Comparison of ENCODE assay signal across 8 cellular contexts in the genomic region with DNA sequence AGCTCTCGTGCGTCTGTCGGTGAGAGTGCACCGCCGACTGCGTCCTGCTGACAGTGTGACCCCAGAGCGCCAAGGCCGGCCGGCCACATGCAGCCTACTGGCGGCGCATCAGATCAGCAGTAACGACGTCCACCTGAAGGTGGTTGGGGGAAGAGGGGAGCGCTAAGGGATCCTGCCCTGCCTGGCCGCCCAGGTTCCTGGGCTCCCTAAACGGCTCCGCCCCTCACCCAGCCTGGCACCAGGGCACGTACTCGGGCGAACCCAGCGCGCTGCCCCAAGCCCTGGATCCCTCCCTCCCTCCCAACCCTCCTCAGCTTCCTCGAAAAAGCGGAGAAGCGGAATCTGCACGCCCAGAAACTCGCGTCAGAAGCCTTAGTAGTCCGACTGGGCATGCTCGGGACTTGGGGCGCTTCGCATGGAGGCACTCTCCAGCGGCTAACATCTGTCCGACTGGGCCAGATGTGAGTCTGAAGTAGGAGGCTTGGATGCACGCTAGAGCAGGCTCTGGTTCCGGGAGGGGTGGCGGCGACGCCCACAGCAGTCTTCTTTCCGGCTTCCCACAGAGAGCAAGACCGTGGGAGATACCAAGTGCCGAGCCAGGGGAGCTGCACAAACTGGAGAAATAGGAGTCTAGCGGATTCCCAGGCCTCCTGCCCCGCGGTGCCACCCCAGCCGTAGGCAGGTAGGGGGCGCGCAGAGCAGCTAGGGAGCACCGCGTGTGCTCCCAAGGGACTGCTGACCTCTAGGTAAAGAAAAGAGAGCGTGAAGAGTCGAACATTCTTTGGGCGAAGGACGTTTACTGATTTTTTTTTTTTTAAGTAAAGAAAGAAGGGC.
A peak's percentile ranks its signal among the peaks of the same experiment; 100 is the strongest.
DNase-seq lines count a peak whose midpoint lies in the region; ATAC-seq and TF ChIP-seq lines count a peak whose summit lies in the region.

No MANE protein-coding gene starts in this region.

- peak; percentile 56 to 57 for ATAC-seq in activated T-cell treated with anti-CD3 and anti-CD28 coated beads, Interleukin-2, amount 50 U/mL, for 72 hours (replicated peaks in 1 of 2)

- H3K36me3 Mint-ChIP-seq in Calu3 (ENCODE audit: insufficient read depth, unreplicated experiment) = no peaks in the 10 kb centered on the region
- H3K36me3 Mint-ChIP-seq in activated T-cell treated with anti-CD3 and anti-CD28 coated beads, Interleukin-2, amount 50 U/mL, for 72 hours (ENCODE audit: insufficient read depth in 2 of 2) = peaks cover 0 to 2% of the 10 kb centered on the region in 2 donors

- no TSS peak for BruUV-seq in Calu3 (replicated peaks; lab: Mats Ljungman, UMichigan)

- H3K9me3 Mint-ChIP-seq in Calu3 (ENCODE audit: low read depth, unreplicated experiment) = peaks cover 4% of the 10 kb centered on the region
- no peaks in the 10 kb centered on the region for H3K9me3 Mint-ChIP-seq in activated T-cell treated with anti-CD3 and anti-CD28 coated beads, Interleukin-2, amount 50 U/mL, for 72 hours

- CTCF ChIA-PET in Calu3 (lab: Charles Lee) = no interaction called here

- peaks cover 23% of the 10 kb centered on the region for H3K27me3 Mint-ChIP-seq in Calu3 (ENCODE audit: unreplicated experiment)
- H3K27me3 Mint-ChIP-seq in activated T-cell treated with anti-CD3 and anti-CD28 coated beads, Interleukin-2, amount 50 U/mL, for 72 hours (ENCODE audit: low read depth) = peaks cover 60% of the 10 kb centered on the region

- TF ChIP-seq CTCF in Calu3 (IDR thresholded peaks at IDR 0.05; ENCODE audit: unreplicated experiment) = no peak

- in situ Hi-C loops in KBM-7 (cut with MboI; ENCODE audit: low pct_unique_long_range_greater_than_20kb, low sequenced_read_pairs) = no loop called here

- DNase-seq in Calu3 (no peak), KBM-7 (peak; percentile 54), head of caudate nucleus (peak; percentile 23 to 81 (median 62)), occipital lobe (lab: John Stamatoyannopoulos, UW) (peak; percentile 70), NCI-H526 treated with DMSO at 0.1 percent for 48 hours (lab: John Stamatoyannopoulos, UW) (no peak), GM19240 (ENCODE audit: insufficient read length, low spot score) (no peak), NCI-H2107 treated with DMSO at 0.1 percent for 48 hours (lab: John Stamatoyannopoulos, UW; ENCODE audit: unreplicated experiment) (no peak)
- peak; percentile 8 to 22 for DNase-seq in activated T-cell treated with anti-CD3 and anti-CD28 coated beads, Interleukin-2, amount 50 U/mL, for 72 hours

- H3K27ac Mint-ChIP-seq in Calu3 (ENCODE audit: unreplicated experiment) = no peak overlapping the region
- no peak overlapping the region for H3K27ac Mint-ChIP-seq in activated T-cell treated with anti-CD3 and anti-CD28 coated beads, Interleukin-2, amount 50 U/mL, for 72 hours

- intact Hi-C loops in Calu3 (cut with micrococcal nuclease; ENCODE audit: unreplicated experiment) (no loop called here), head of caudate nucleus (cut with DNase I) (no loop called here)

- H3K4me3 Mint-ChIP-seq in Calu3 (ENCODE audit: low read depth, unreplicated experiment) = peak overlapping the region; percentile 12
- peak overlapping the region; percentile 83 to 89 for H3K4me3 Mint-ChIP-seq in activated T-cell treated with anti-CD3 and anti-CD28 coated beads, Interleukin-2, amount 50 U/mL, for 72 hours

- H3K4me1 Mint-ChIP-seq in Calu3 (ENCODE audit: low read depth, unreplicated experiment) = no peaks in the 10 kb centered on the region
- peaks cover 19% of the 10 kb centered on the region for H3K4me1 Mint-ChIP-seq in activated T-cell treated with anti-CD3 and anti-CD28 coated beads, Interleukin-2, amount 50 U/mL, for 72 hours (ENCODE audit: low read depth)

Comparison
In these comparisons a context has a peak if more than half of its experiments do, and no peak if none do; other contexts are left out.
1. DNase-seq: peak in KBM-7 (single experiment), activated T-cell treated with anti-CD3 and anti-CD28 coated beads, Interleukin-2, amount 50 U/mL, for 72 hours (2 of 2), head of caudate nucleus (42 of 42) and occipital lobe (single experiment); none in Calu3 (single experiment), NCI-H526 treated with DMSO at 0.1 percent for 48 hours (single experiment), GM19240 (single experiment) and NCI-H2107 treated with DMSO at 0.1 percent for 48 hours (single experiment).